9 cellular contexts compared by ENCODE assay signal in genomic region chr2:232523682-232524597, GRCh38. TPM values are rescaled to one million over a fixed set of nuclear protein-coding genes. Genes with fewer than 3 reads are reported as not detected.
A peak's percentile ranks its signal among the peaks of the same experiment; 100 is the strongest.
DNase-seq lines count a peak whose midpoint lies in the region; ATAC-seq and TF ChIP-seq lines count a peak whose summit lies in the region.
"Had no signal": no experiment of that assay in that cellular context is flagged by ENCODE, and none has a peak within 500 bp of the region (broad histone marks: within the 10 kb centered on the region; RNA-seq: fewer than 3 reads in every experiment).

No MANE protein-coding gene starts in this region.

- peaks cover 5% of the 10 kb centered on the region for H3K4me1 ChIP-seq in OCI-LY7 (ENCODE audit: insufficient read depth, low read length, poor library complexity, severe bottlenecking)

- no peak overlapping the region for H2AFZ ChIP-seq in OCI-LY7 (ENCODE audit: low read length)

- H3K27ac ChIP-seq in OCI-LY7 (ENCODE audit: low read depth, low read length, poor library complexity, severe bottlenecking): no peak overlapping the region
- H3K27ac ChIP-seq: body of pancreas had no signal

- ATAC-seq in GM19328 (IDR thresholded peaks at IDR 0.05; ENCODE audit: unreplicated experiment) (no peak), HG03025 (IDR thresholded peaks at IDR 0.05; ENCODE audit: low FRiP score, unreplicated experiment) (no peak)
- ATAC-seq: body of pancreas had no signal

- no peaks in the 10 kb centered on the region for H4K20me1 ChIP-seq in OCI-LY7 (ENCODE audit: insufficient read depth, low read length)

- H3K4me1 Mint-ChIP-seq in activated naive CD4-positive, alpha-beta T cell treated with anti-CD3 and anti-CD28 coated beads for 36 hours (ENCODE audit: low read depth): peaks cover 20% of the 10 kb centered on the region
- H3K4me1 Mint-ChIP-seq in chondrocyte (ENCODE audit: low read depth): peaks cover 7% of the 10 kb centered on the region
- peaks cover 5% of the 10 kb centered on the region for H3K4me1 Mint-ChIP-seq in type B pancreatic cell (ENCODE audit: unreplicated experiment)

- no peak overlapping the region for H3K4me3 Mint-ChIP-seq in activated naive CD4-positive, alpha-beta T cell treated with anti-CD3 and anti-CD28 coated beads for 36 hours
- peak overlapping the region; percentile 33 for H3K4me3 Mint-ChIP-seq in chondrocyte (ENCODE audit: unreplicated experiment)
- peak overlapping the region; percentile 69 for H3K4me3 Mint-ChIP-seq in type B pancreatic cell

- H3K9me2 ChIP-seq in OCI-LY7 (ENCODE audit: insufficient read depth, low read length): no peaks in the 10 kb centered on the region

- POLR2A ChIA-PET in OCI-LY7 (lab: Charles Lee): no interaction called here

- no peaks in the 10 kb centered on the region for H3K9me3 Mint-ChIP-seq in activated naive CD4-positive, alpha-beta T cell treated with anti-CD3 and anti-CD28 coated beads for 36 hours
- no peaks in the 10 kb centered on the region for H3K9me3 Mint-ChIP-seq in chondrocyte (ENCODE audit: low read depth)
- no peaks in the 10 kb centered on the region for H3K9me3 Mint-ChIP-seq in type B pancreatic cell

- BruUV-seq in OCI-LY7 (replicated peaks; lab: Mats Ljungman, UMichigan): no TSS peak

- DNase-seq in activated naive CD4-positive, alpha-beta T cell treated with anti-CD3 and anti-CD28 coated beads for 36 hours: peak; percentile 53
- DNase-seq in activated naive CD4-positive, alpha-beta T cell (lab: John Stamatoyannopoulos, UW): no peak
- DNase-seq in OCI-LY7 (ENCODE audit: low spot score): peak; percentile 57
- no peak for DNase-seq in chondrocyte (ENCODE audit: low spot score)
- peak; percentile 19 to 50 for DNase-seq in lung microvascular endothelial cell (ENCODE audit: low read depth in 2 of 2)
- no peak for DNase-seq in type B pancreatic cell (ENCODE audit: extremely low spot score, unreplicated experiment)

- no peaks in the 10 kb centered on the region for H3K36me3 Mint-ChIP-seq in activated naive CD4-positive, alpha-beta T cell treated with anti-CD3 and anti-CD28 coated beads for 36 hours (ENCODE audit: low read depth)
- no peaks in the 10 kb centered on the region for H3K36me3 Mint-ChIP-seq in chondrocyte (ENCODE audit: low read depth)
- no peaks in the 10 kb centered on the region for H3K36me3 Mint-ChIP-seq in type B pancreatic cell

- no peaks in the 10 kb centered on the region for H3K36me3 ChIP-seq in OCI-LY7 (ENCODE audit: insufficient read depth, low read length)

- H3K4me2 ChIP-seq in OCI-LY7 (ENCODE audit: low read length): peak overlapping the region; percentile 52

- CTCF ChIA-PET in activated naive CD4-positive, alpha-beta T cell treated with anti-CD3 and anti-CD28 coated beads for 36 hours (lab: Charles Lee): interaction anchor here (0.6 to 5.5 kb wide), 6 partner anchors 7 to 132 kb away, joined by 3 to 27 read pairs (median 3); no protein-coding TSS in a partner anchor
- CTCF ChIA-PET in OCI-LY7 (lab: Charles Lee; ENCODE audit: unreplicated experiment): interaction anchor here (0.6 kb wide), 2 partner anchors 81 to 156 kb away, joined by 3 read pairs; no protein-coding TSS in a partner anchor

- H3K27ac Mint-ChIP-seq in activated naive CD4-positive, alpha-beta T cell treated with anti-CD3 and anti-CD28 coated beads for 36 hours: no peak overlapping the region
- H3K27ac Mint-ChIP-seq in chondrocyte (ENCODE audit: unreplicated experiment) (no peak overlapping the region), type B pancreatic cell (peak overlapping the region; percentile 23)

- TF ChIP-seq CTCF in OCI-LY7 (conservative IDR thresholded peaks at IDR 0.05; ENCODE audit: low read length) (peak; percentile 72), chondrocyte (IDR thresholded peaks at IDR 0.05) (peak; percentile 71), type B pancreatic cell (conservative IDR thresholded peaks at IDR 0.05) (peak; percentile 59)

- H3K27me3 Mint-ChIP-seq in activated naive CD4-positive, alpha-beta T cell treated with anti-CD3 and anti-CD28 coated beads for 36 hours (ENCODE audit: low read depth): peaks cover 46% of the 10 kb centered on the region
- H3K27me3 Mint-ChIP-seq in chondrocyte (ENCODE audit: low read depth) (peaks cover 32% of the 10 kb centered on the region), type B pancreatic cell (peaks cover 54% of the 10 kb centered on the region)

- H3K4me3 ChIP-seq in OCI-LY7 (ENCODE audit: low read depth, low read length, poor library complexity, severe bottlenecking): no peak overlapping the region
- H3K4me3 ChIP-seq: body of pancreas had no signal

- no peaks in the 10 kb centered on the region for H3K9me3 ChIP-seq in OCI-LY7 (ENCODE audit: low read length)
- H3K9me3 ChIP-seq: body of pancreas had no signal

- H3K79me2 ChIP-seq in OCI-LY7 (ENCODE audit: insufficient read depth, low read depth, low read length): no peaks in the 10 kb centered on the region

- intact Hi-C loops in activated naive CD4-positive, alpha-beta T cell treated with anti-CD3 and anti-CD28 coated beads for 36 hours (cut with micrococcal nuclease): loop anchor here (10.0 kb wide), 2 partner anchors 179 to 599 kb away; partner anchors contain the start of gene NPPC
- intact Hi-C loops in OCI-LY7 (cut with micrococcal nuclease; ENCODE audit: unreplicated experiment): loop anchor here (5.0 to 10.0 kb wide), 2 partner anchors 159 to 197 kb away; no protein-coding TSS in a partner anchor

RNA-seq across cellular contexts. Expression of gene CHRND, which starts 2.0 kb away (rescaled TPM):
- total RNA-seq in activated naive CD4-positive, alpha-beta T cell treated with anti-CD3 and anti-CD28 coated beads for 36 hours: not detected
- total RNA-seq in OCI-LY7 (2014; rRNA removed; shearing (Covaris generic)): not detected in 2 replicates
- total RNA-seq in OCI-LY7 (2022) (not detected in 2 replicates), chondrocyte (not detected in 3 replicates), lung microvascular endothelial cell (not detected in 2 replicates), type B pancreatic cell (ENCODE audit: low replicate concordance) (0.60 TPM in 1 of 2 replicates, not detected in the other)
- total RNA-seq: body of pancreas had no signal

RNA-seq across cellular contexts. Expression of gene PRSS56, which starts 3.8 kb away (rescaled TPM):
- not detected for total RNA-seq in activated naive CD4-positive, alpha-beta T cell treated with anti-CD3 and anti-CD28 coated beads for 36 hours
- total RNA-seq in OCI-LY7 (2014; rRNA removed; shearing (Covaris generic)): not detected in 2 replicates
- total RNA-seq in OCI-LY7 (2022): not detected in 2 replicates
- total RNA-seq in chondrocyte: not detected in 3 replicates
- total RNA-seq in lung microvascular endothelial cell: not detected in 2 replicates
- 0.34 TPM in 1 of 2 replicates, not detected in the other for total RNA-seq in type B pancreatic cell (ENCODE audit: low replicate concordance)
- total RNA-seq: body of pancreas had no signal

RNA-seq across cellular contexts. Expression of gene CHRNG, which starts 15.6 kb away (rescaled TPM):
- not detected for total RNA-seq in activated naive CD4-positive, alpha-beta T cell treated with anti-CD3 and anti-CD28 coated beads for 36 hours
- total RNA-seq in OCI-LY7 (2014; rRNA removed; shearing (Covaris generic)): not detected in 2 replicates
- total RNA-seq in OCI-LY7 (2022) (not detected in 2 replicates), chondrocyte (not detected in 3 replicates), lung microvascular endothelial cell (not detected in 2 replicates), type B pancreatic cell (ENCODE audit: low replicate concordance) (0.50 and 0.87 TPM in 2 replicates)
- total RNA-seq: body of pancreas had no signal

RNA-seq across cellular contexts. Expression of gene TIGD1, which starts 26.4 kb away (rescaled TPM):
- 1 to 10 TPM; 7.7 to 8.3 TPM for total RNA-seq in activated naive CD4-positive, alpha-beta T cell treated with anti-CD3 and anti-CD28 coated beads for 36 hours
- 21.0 and 27.8 TPM in 2 replicates for total RNA-seq in OCI-LY7 (2014; rRNA removed; shearing (Covaris generic))
- total RNA-seq in OCI-LY7 (2022) (18.5 and 21.1 TPM in 2 replicates), chondrocyte (3.2 to 6.7 TPM (median 3.3 TPM) in 3 replicates), lung microvascular endothelial cell (0.87 and 1.8 TPM in 2 replicates), type B pancreatic cell (ENCODE audit: low replicate concordance) (7.2 and 10.8 TPM in 2 replicates)

RNA-seq across cellular contexts. Expression of gene EIF4E2, which starts 26.5 kb away (rescaled TPM):
- 10 to 100 TPM; 46.6 to 54.1 TPM for total RNA-seq in activated naive CD4-positive, alpha-beta T cell treated with anti-CD3 and anti-CD28 coated beads for 36 hours
- 59.9 and 61.6 TPM in 2 replicates for total RNA-seq in OCI-LY7 (2014; rRNA removed; shearing (Covaris generic))
- 73.7 and 76.3 TPM in 2 replicates for total RNA-seq in OCI-LY7 (2022)
- total RNA-seq in chondrocyte: 87.1 to 95.7 TPM (median 89.3 TPM) in 3 replicates
- 97.6 and 108 TPM in 2 replicates for total RNA-seq in lung microvascular endothelial cell
- total RNA-seq in type B pancreatic cell (ENCODE audit: low replicate concordance): 77.1 and 83.1 TPM in 2 replicates

Comparison
In these comparisons a context has a peak if more than half of its experiments do, and no peak if none do; other contexts are left out.
1. DNase-seq: peak in activated naive CD4-positive, alpha-beta T cell treated with anti-CD3 and anti-CD28 coated beads for 36 hours (single experiment), OCI-LY7 (single experiment) and lung microvascular endothelial cell (2 of 2); none in activated naive CD4-positive, alpha-beta T cell (0 of 4), chondrocyte (single experiment) and type B pancreatic cell (single experiment).
2. Peak in every context shown above with its lines, with median percentiles within 50 percentile points of each other: CTCF ChIP-seq.